In genomic region chr1:115977481-115978258, GRCh38 we compare ENCODE assay signal across 8 cellular contexts. TPM values are rescaled to one million over a fixed set of nuclear protein-coding genes. Genes with fewer than 3 reads are reported as not detected.
DNase-seq lines count a peak whose midpoint lies in the region; ATAC-seq and TF ChIP-seq lines count a peak whose summit lies in the region.

No MANE protein-coding gene starts in this region.

- H4K8ac ChIP-seq in mesenchymal stem cell (ENCODE audit: low read length) = no peak overlapping the region

- peak overlapping the region; percentile 31 for H2AK5ac ChIP-seq in mesenchymal stem cell (ENCODE audit: low read length, severe bottlenecking)

- peaks cover 8% of the 10 kb centered on the region for H3K79me1 ChIP-seq in mesenchymal stem cell (replicated peaks; ENCODE audit: low read length, poor library complexity, severe bottlenecking)

- peak overlapping the region; percentile 40 for H3K27ac ChIP-seq in colonic mucosa
- peak overlapping the region; percentile 43 for H3K27ac ChIP-seq in mesenchymal stem cell (ENCODE audit: low read length, poor library complexity, severe bottlenecking)
- H3K27ac ChIP-seq in testis = no peak overlapping the region

- no peak for ATAC-seq in GM18909 (IDR thresholded peaks at IDR 0.05; ENCODE audit: poor library complexity, unreplicated experiment)

- peak overlapping the region; percentile 95 for H3K4me2 ChIP-seq in mesenchymal stem cell (ENCODE audit: low read length, poor library complexity, severe bottlenecking)

- H3K9ac ChIP-seq in colonic mucosa (ENCODE audit: low read depth in 2 of 2, low read length in 2 of 2) = peak overlapping the region in 1 of 2 donors; percentile 61
- H3K9ac ChIP-seq in mesenchymal stem cell (ENCODE audit: low read length) = peak overlapping the region; percentile 89

- no peaks in the 10 kb centered on the region for H3K36me3 ChIP-seq in colonic mucosa
- no peaks in the 10 kb centered on the region for H3K36me3 ChIP-seq in mesenchymal stem cell (ENCODE audit: control insufficient read depth in 1 of 2, insufficient read depth in 2 of 2, low read depth in 1 of 2, low read length in 2 of 2)
- H3K36me3 ChIP-seq in testis (ENCODE audit: low read depth, missing control alignments) = no peaks in the 10 kb centered on the region

- H3K4me3 ChIP-seq in NB4 (ENCODE audit: low read depth, low read length) = peak overlapping the region; percentile 90
- peak overlapping the region; percentile 60 for H3K4me3 ChIP-seq in colonic mucosa
- peak overlapping the region in 1 of 2 experiments; percentile 86 for H3K4me3 ChIP-seq in mesenchymal stem cell (ENCODE audit: insufficient read depth in 1 of 2, low read depth in 1 of 2, low read length in 2 of 2)
- no peak overlapping the region for H3K4me3 ChIP-seq in testis

- H2BK15ac ChIP-seq in mesenchymal stem cell (ENCODE audit: low read depth, poor library complexity, severe bottlenecking) = no peak overlapping the region

- peak overlapping the region; percentile 46 for H2AFZ ChIP-seq in mesenchymal stem cell (ENCODE audit: low read depth, low read length)

- no peak overlapping the region for H3K23ac ChIP-seq in mesenchymal stem cell (ENCODE audit: low read length in 2 of 2)

- peak overlapping the region in 1 of 2 experiments; percentile 16 for H3K18ac ChIP-seq in mesenchymal stem cell (ENCODE audit: low read depth in 1 of 2, low read length in 2 of 2)

- H3K27me3 ChIP-seq in colonic mucosa = no peaks in the 10 kb centered on the region
- no peaks in the 10 kb centered on the region for H3K27me3 ChIP-seq in mesenchymal stem cell (ENCODE audit: control insufficient read depth in 1 of 2, insufficient read depth in 1 of 2, low read length in 2 of 2)
- H3K27me3 ChIP-seq in testis = no peaks in the 10 kb centered on the region

- H2BK120ac ChIP-seq in mesenchymal stem cell (ENCODE audit: low read depth, low read length) = no peak overlapping the region

- no peaks in the 10 kb centered on the region for H3K4me1 ChIP-seq in colonic mucosa
- H3K4me1 ChIP-seq in mesenchymal stem cell (ENCODE audit: control insufficient read depth, insufficient read depth, low read depth, low read length) = peaks cover 10% of the 10 kb centered on the region
- no peaks in the 10 kb centered on the region for H3K4me1 ChIP-seq in testis

- TF ChIP-seq POLR2A in NB4 (IDR thresholded peaks at IDR 0.05; ENCODE audit: extremely low read depth, insufficient read length) (peak; percentile 84), testis (IDR thresholded peaks at IDR 0.05) (no peak)

- TF ChIP-seq CTCF in NB4 (IDR thresholded peaks at IDR 0.05; ENCODE audit: low read depth, low read length) = no peak
- TF ChIP-seq CTCF in colonic mucosa (IDR thresholded peaks at IDR 0.05) = no peak
- TF ChIP-seq CTCF in testis (IDR thresholded peaks at IDR 0.05) = no peak

- no peak overlapping the region for H3K4ac ChIP-seq in mesenchymal stem cell (ENCODE audit: low read depth in 1 of 2, low read length in 2 of 2)

- 83% methylated on average over 8 of the region's 9 CpGs for WGBS in mesenchymal stem cell
- WGBS in testis, 2 donors = 30 to 43% methylated on average over 9 of the region's 9 CpGs

- no peaks in the 10 kb centered on the region for H3K9me3 ChIP-seq in colonic mucosa
- H3K9me3 ChIP-seq in mesenchymal stem cell (ENCODE audit: control insufficient read depth, low read length) = no peaks in the 10 kb centered on the region
- no peaks in the 10 kb centered on the region for H3K9me3 ChIP-seq in testis

- intact Hi-C loops in colonic mucosa (cut with DNase I) (no loop called here), testis (cut with DNase I; ENCODE audit: low total_unique reads) (no loop called here)

- no peak overlapping the region for H2BK5ac ChIP-seq in mesenchymal stem cell (ENCODE audit: low read depth, low read length, poor library complexity, severe bottlenecking)

- DNase-seq in CMK (ENCODE audit: low read depth) = peak; percentile 38
- peak; percentile 96 for DNase-seq in NB4 (ENCODE audit: low read depth)
- no peak for DNase-seq in colonic mucosa
- DNase-seq in mesenchymal stem cell = peak; percentile 57
- DNase-seq in iPS-NIHi7 (ENCODE audit: extremely low spot score) = no peak
- no peak for DNase-seq in NCI-H2081 treated with DMSO at 0.1 percent for 48 hours (lab: John Stamatoyannopoulos, UW)
- no peak for DNase-seq in testis

- no peak overlapping the region for H3K14ac ChIP-seq in mesenchymal stem cell (ENCODE audit: low read length in 2 of 2)

- no peak overlapping the region for H2BK12ac ChIP-seq in mesenchymal stem cell (ENCODE audit: low read length in 2 of 2)

- no peak overlapping the region for H4K91ac ChIP-seq in mesenchymal stem cell (ENCODE audit: low read length)

RNA-seq across cellular contexts. Expression of gene SLC22A15, which starts 1.4 kb away (rescaled TPM):
- total RNA-seq in colonic mucosa (1 to 10 TPM; 1.1 to 1.2 TPM), testis (1 to 10 TPM; 6.4 to 9.4 TPM)
- polyA plus RNA-seq in mesenchymal stem cell (2013, experiment 1 of 2) = 1.4 TPM
- polyA plus RNA-seq in mesenchymal stem cell (2013, experiment 2 of 2) = 1.6 TPM
- polyA plus RNA-seq in testis (ENCODE audit: insufficient read depth, low read depth, low replicate concordance) = 1.8 TPM

Comparison
In these comparisons a context has a peak if more than half of its experiments do, and no peak if none do; other contexts are left out.
1. DNase-seq: peak in CMK (single experiment), NB4 (single experiment) and mesenchymal stem cell (single experiment); none in colonic mucosa (single experiment), iPS-NIHi7 (single experiment), NCI-H2081 treated with DMSO at 0.1 percent for 48 hours (single experiment) and testis (single experiment).
2. H3K4me3 ChIP-seq: peak in NB4 (single experiment) and colonic mucosa (single experiment); none in testis (0 of 2).
3. H3K27ac ChIP-seq: peak in colonic mucosa (single experiment) and mesenchymal stem cell (single experiment); none in testis (0 of 2).